ENCODE assay signal across 8 cellular contexts in genomic region chr2:62457555-62457954, GRCh38. TPM values are rescaled to one million over a fixed set of nuclear protein-coding genes. Genes with fewer than 3 reads are reported as not detected.
DNase-seq lines count a peak whose midpoint lies in the region; ATAC-seq and TF ChIP-seq lines count a peak whose summit lies in the region.

No MANE protein-coding gene starts in this region.

- peak overlapping the region; percentile 64 for H3K27ac ChIP-seq in muscle layer of colon (ENCODE audit: low read depth, low read length)
- peak overlapping the region; percentile 79 for H3K27ac ChIP-seq in vagina

- H3K4me1 Mint-ChIP-seq in stimulated activated naive CD8-positive, alpha-beta T cell treated with anti-CD3 and anti-CD28 coated beads, Interleukin-15, Interleukin-2, amounts not matched to agents 100 ng/mL and 50 ng/mL, for 24 hours (ENCODE audit: low read depth): no peaks in the 10 kb centered on the region

- H3K36me3 ChIP-seq in muscle layer of colon (ENCODE audit: insufficient read depth, low read length) (no peaks in the 10 kb centered on the region), vagina (no peaks in the 10 kb centered on the region)

- TF ChIP-seq POLR2A in vagina (IDR thresholded peaks at IDR 0.05): no peak

- H3K4me3 ChIP-seq in cardiac fibroblast (replicated peaks in 1 of 2; ENCODE audit: low read depth in 2 of 2, low read length in 2 of 2) (peak overlapping the region; percentile 57 to 68), muscle layer of colon (ENCODE audit: low read depth in 1 of 2, low read length in 2 of 2) (peak overlapping the region; percentile 54 to 80), vagina (peak overlapping the region; percentile 53 to 65)

- H3K9me3 ChIP-seq in muscle layer of colon (ENCODE audit: low read length) (no peaks in the 10 kb centered on the region), vagina (no peaks in the 10 kb centered on the region)

- H3K36me3 Mint-ChIP-seq in stimulated activated naive CD8-positive, alpha-beta T cell treated with anti-CD3 and anti-CD28 coated beads, Interleukin-15, Interleukin-2, amounts not matched to agents 100 ng/mL and 50 ng/mL, for 24 hours (ENCODE audit: low read depth): no peaks in the 10 kb centered on the region

- DNase-seq in stimulated activated naive CD8-positive, alpha-beta T cell treated with anti-CD3 and anti-CD28 coated beads, Interleukin-15, Interleukin-2, amounts not matched to agents 100 U/mL and 50 U/mL, for 24 hours: no peak
- DNase-seq in cardiac fibroblast (ENCODE audit: low read depth in 2 of 2): no peak
- no peak for DNase-seq in vagina (ENCODE audit: extremely low spot score in 2 of 2)
- no peak for DNase-seq in T-helper 1 cell
- no peak for DNase-seq in stimulated activated CD4-positive, alpha-beta T cell treated with anti-CD3 and anti-CD28 coated beads, Interleukin-2, amount 100 ng/mL, for 24 hours

- TF ChIP-seq CTCF in cardiac fibroblast (IDR thresholded peaks at IDR 0.05; ENCODE audit: low read depth, low read length): no peak
- no peak for TF ChIP-seq CTCF in vagina (IDR thresholded peaks at IDR 0.05)

- H3K9ac ChIP-seq in muscle layer of colon (ENCODE audit: low read length): peak overlapping the region; percentile 24

- intact Hi-C loops in vagina (cut with DNase I): loop anchor here (1.0 kb wide), 1 partner anchor 318 kb away; no protein-coding TSS in a partner anchor

- H3K27me3 Mint-ChIP-seq in stimulated activated naive CD8-positive, alpha-beta T cell treated with anti-CD3 and anti-CD28 coated beads, Interleukin-15, Interleukin-2, amounts not matched to agents 100 ng/mL and 50 ng/mL, for 24 hours: peaks cover 5% of the 10 kb centered on the region

- H3K9me3 Mint-ChIP-seq in stimulated activated naive CD8-positive, alpha-beta T cell treated with anti-CD3 and anti-CD28 coated beads, Interleukin-15, Interleukin-2, amounts not matched to agents 100 ng/mL and 50 ng/mL, for 24 hours: no peaks in the 10 kb centered on the region

- H3K4me1 ChIP-seq in muscle layer of colon (ENCODE audit: insufficient read depth, low read length) (peaks cover 31% of the 10 kb centered on the region), vagina (peaks cover 33% of the 10 kb centered on the region)

- no peak overlapping the region for H3K27ac Mint-ChIP-seq in stimulated activated naive CD8-positive, alpha-beta T cell treated with anti-CD3 and anti-CD28 coated beads, Interleukin-15, Interleukin-2, amounts not matched to agents 100 ng/mL and 50 ng/mL, for 24 hours

- no peak for ATAC-seq in stimulated activated naive CD8-positive, alpha-beta T cell treated with anti-CD3 and anti-CD28 coated beads, Interleukin-15, Interleukin-2, amounts not matched to agents 100 U/mL and 50 U/mL, for 24 hours
- ATAC-seq in HG02571 (IDR thresholded peaks at IDR 0.05; ENCODE audit: unreplicated experiment): no peak

- H3K27me3 ChIP-seq in muscle layer of colon (ENCODE audit: control insufficient read depth in 1 of 2, insufficient read depth in 2 of 2, low read length in 2 of 2) (no peaks in the 10 kb centered on the region), vagina (no peaks in the 10 kb centered on the region)

- H3K4me3 Mint-ChIP-seq in stimulated activated naive CD8-positive, alpha-beta T cell treated with anti-CD3 and anti-CD28 coated beads, Interleukin-15, Interleukin-2, amounts not matched to agents 100 ng/mL and 50 ng/mL, for 24 hours: peak overlapping the region; percentile 24

RNA-seq across cellular contexts. Expression of gene TMEM17, which starts 48.4 kb away (rescaled TPM):
- 0.98 TPM for total RNA-seq in vagina
